ENCODE assay signal across 8 cellular contexts in genomic region chr14:54509546-54510501, GRCh38. TPM values are rescaled to one million over a fixed set of nuclear protein-coding genes. Genes with fewer than 3 reads are reported as not detected.
A peak's percentile ranks its signal among the peaks of the same experiment; 100 is the strongest.
DNase-seq lines count a peak whose midpoint lies in the region; TF ChIP-seq lines count a peak whose summit lies in the region.

A gene with protein sequence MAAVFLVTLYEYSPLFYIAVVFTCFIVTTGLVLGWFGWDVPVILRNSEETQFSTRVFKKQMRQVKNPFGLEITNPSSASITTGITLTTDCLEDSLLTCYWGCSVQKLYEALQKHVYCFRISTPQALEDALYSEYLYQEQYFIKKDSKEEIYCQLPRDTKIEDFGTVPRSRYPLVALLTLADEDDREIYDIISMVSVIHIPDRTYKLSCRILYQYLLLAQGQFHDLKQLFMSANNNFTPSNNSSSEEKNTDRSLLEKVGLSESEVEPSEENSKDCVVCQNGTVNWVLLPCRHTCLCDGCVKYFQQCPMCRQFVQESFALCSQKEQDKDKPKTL (plus strand): TSS chr14:54509906. CDS start chr14:54509960, 54 bp downstream.

- DNase-seq in GM06990 (ENCODE audit: extremely low read depth, insufficient read length) (peak; percentile 99), HFF-Myc (ENCODE audit: extremely low read depth, low read depth) (peak; percentile 88), MV-4-11 (lab: John Stamatoyannopoulos, UW) (peak; percentile 95), SK-MEL-5 (ENCODE audit: low read depth, low spot score) (peak; percentile 96), foreskin melanocyte (peak; percentile 96), substantia nigra (lab: John Stamatoyannopoulos, UW) (peak; percentile 82 to 99 (median 97))
- DNase-seq in activated naive CD4-positive, alpha-beta T cell treated with Interleukin-2 at 50 U/mL for 16 hours, result peak; percentile 98

- H3K4me3 ChIP-seq in GM06990 (replicated peaks; ENCODE audit: low read depth, low read length) (peak within 1 kb of the TSS; percentile 84), HFF-Myc (replicated peaks; ENCODE audit: low read depth, low read length) (peak within 1 kb of the TSS; percentile 98), neutrophil (ENCODE audit: low read depth in 1 of 2, low read length in 1 of 2) (peak within 1 kb of the TSS; percentile 75 to 88)

- no peaks in the 10 kb centered on the region for H3K27me3 ChIP-seq in GM06990 (replicated peaks; ENCODE audit: control insufficient read depth, insufficient read depth, low read length)
- peaks cover 13% of the 10 kb centered on the region for H3K27me3 ChIP-seq in neutrophil

- H3K9me3 ChIP-seq in neutrophil, result no peaks in the 10 kb centered on the region

- H3K27ac ChIP-seq in neutrophil (peak within 1 kb of the TSS; percentile 78), substantia nigra (ENCODE audit: low read depth, low read length, poor library complexity, severe bottlenecking) (peak within 1 kb of the TSS; percentile 82)

- H3K4me1 ChIP-seq in neutrophil (ENCODE audit: control insufficient read depth in 1 of 2, insufficient read depth in 1 of 2, low read depth in 1 of 2, low read length in 1 of 2), result peaks cover 16 to 17% of the 10 kb centered on the region in 2 experiments

- in situ Hi-C loops in SK-MEL-5 (cut with HindIII; ENCODE audit: low pct_unique_long_range_greater_than_20kb, low sequenced_read_pairs), result no loop called here

- H3K36me3 ChIP-seq in GM06990 (ENCODE audit: control insufficient read depth, insufficient read depth, low read length) (no peaks in the 10 kb centered on the region), neutrophil (no peaks in the 10 kb centered on the region)

- peak; percentile 30 for TF ChIP-seq CTCF in GM06990 (IDR thresholded peaks at IDR 0.05; ENCODE audit: insufficient read depth, low read length, poor library complexity, severe bottlenecking)
- TF ChIP-seq CTCF in HFF-Myc (IDR thresholded peaks at IDR 0.05; ENCODE audit: low read depth, low read length, missing control alignments), result peak; percentile 31
- peak; percentile 79 for TF ChIP-seq CTCF in neutrophil (IDR thresholded peaks at IDR 0.05)

RNA-seq across cellular contexts. Expression of the gene that starts here (rescaled TPM):
- 17.1 and 19.3 TPM in 2 replicates for total RNA-seq in SK-MEL-5 (2014; rRNA removed; shearing (Covaris generic))
- 5.0 and 5.3 TPM in 2 replicates for polyA plus RNA-seq in SK-MEL-5 (2015; cell fraction: cytosol; rRNA removed)
- 14.9 and 15.7 TPM in 2 replicates for polyA plus RNA-seq in SK-MEL-5 (2015; cell fraction: nucleus; rRNA removed)

Comparison
In these comparisons a context has a peak if more than half of its experiments do, and no peak if none do; other contexts are left out.
1. Peak in every context shown above with its lines: DNase-seq, H3K4me3 ChIP-seq and H3K27ac ChIP-seq.